17 cellular contexts compared by ENCODE assay signal in the genomic region with DNA sequence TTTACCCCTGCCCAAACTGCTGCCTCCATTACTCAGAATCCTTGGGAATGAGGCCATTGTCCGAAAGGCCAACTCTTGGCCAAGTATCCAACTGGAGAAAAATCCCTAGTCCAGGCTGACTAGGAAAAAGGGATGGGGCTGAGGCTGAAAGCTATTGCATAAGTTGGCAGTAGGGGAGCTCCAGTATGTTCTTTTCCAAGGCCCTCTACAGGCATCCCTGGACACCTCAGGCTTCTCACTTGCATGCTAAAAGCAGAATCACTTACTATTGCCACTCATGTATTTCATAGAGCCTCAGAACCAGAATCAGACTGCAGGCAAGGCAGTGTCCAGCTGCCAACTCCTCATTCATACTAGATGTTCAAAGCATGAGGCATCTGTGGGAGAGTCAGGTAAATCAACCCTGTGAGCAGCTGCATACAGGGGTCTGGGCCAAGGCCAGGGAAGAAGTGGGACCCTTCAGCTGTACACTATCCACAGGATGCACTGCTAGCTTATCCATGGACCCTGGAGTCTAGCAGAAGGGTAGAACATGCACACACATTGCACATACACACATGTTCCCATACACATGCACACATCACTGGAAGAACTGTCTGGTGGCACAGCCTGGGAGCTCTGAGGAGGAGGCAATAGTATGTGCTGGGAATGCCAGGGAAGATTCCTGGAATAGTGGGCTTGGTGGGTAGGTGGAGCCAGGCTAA.
DNase-seq lines count a peak whose midpoint lies in the region; TF ChIP-seq lines count a peak whose summit lies in the region.
"Had no signal": no experiment of that assay in that cellular context is flagged by ENCODE, and none has a peak within 500 bp of the region (broad histone marks: within the 10 kb centered on the region; RNA-seq: fewer than 3 reads in every experiment).

No MANE protein-coding gene starts in this region.

- DNase-seq in NCI-H510A treated with DMSO at 0.1 percent for 48 hours (lab: John Stamatoyannopoulos, UW) (peak; percentile 56), NCI-H510A (lab: John Stamatoyannopoulos, UW) (no peak), M059J (ENCODE audit: low read depth) (peak; percentile 32), endodermal cell (no peak), prostate gland (ENCODE audit: low spot score) (peak; percentile 1), AML-193 (lab: John Stamatoyannopoulos, UW) (no peak), iPS-NIHi7 (ENCODE audit: extremely low spot score) (no peak), NCI-H1105 treated with DMSO at 0.1 percent for 48 hours (lab: John Stamatoyannopoulos, UW) (no peak)
- DNase-seq: BE2C, IMR-90, NCI-H1694 treated with DMSO at 0.1 percent for 48 hours, NCI-H2227 treated with DMSO at 0.1 percent for 48 hours, PC-3, Right ventricle myocardium superior had no signal

- intact Hi-C loops in prostate gland (cut with DNase I) = no loop called here

- H3K27me3 ChIP-seq in endodermal cell (ENCODE audit: control insufficient read depth, insufficient read depth, low read length, poor library complexity, severe bottlenecking) (peaks cover 15% of the 10 kb centered on the region), prostate gland (replicated peaks; ENCODE audit: insufficient read depth) (no peaks in the 10 kb centered on the region)
- H3K27me3 ChIP-seq: BE2C had no signal

- H3K4me1 ChIP-seq in endodermal cell (ENCODE audit: control insufficient read depth, insufficient read depth, low read length) (no peaks in the 10 kb centered on the region), prostate gland (replicated peaks) (no peaks in the 10 kb centered on the region)
- H3K4me1 ChIP-seq: A549, BE2C, HAP-1 had no signal

- H3K4me3 Mint-ChIP-seq in endodermal cell = no peak overlapping the region

- no peak overlapping the region for H3K4me3 ChIP-seq in endodermal cell (ENCODE audit: low read length)
- H3K4me3 ChIP-seq in prostate gland = no peak overlapping the region
- H3K4me3 ChIP-seq: A549, HAP-1 had no signal

- no peak overlapping the region for H3K27ac Mint-ChIP-seq in endodermal cell

- TF ChIP-seq CTCF in endodermal cell (conservative IDR thresholded peaks at IDR 0.05) (peak; percentile 32), prostate gland (IDR thresholded peaks at IDR 0.05) (no peak)

- H3K36me3 ChIP-seq in endodermal cell (ENCODE audit: control insufficient read depth, insufficient read depth, low read length) (no peaks in the 10 kb centered on the region), prostate gland (no peaks in the 10 kb centered on the region)
- H3K36me3 ChIP-seq: BE2C, HAP-1 had no signal

- H3K9me3 ChIP-seq in endodermal cell (ENCODE audit: control insufficient read depth, low read length) (no peaks in the 10 kb centered on the region), prostate gland (no peaks in the 10 kb centered on the region)
- H3K9me3 ChIP-seq: A549, BE2C, HAP-1 had no signal

- no peaks in the 10 kb centered on the region for H3K9me3 Mint-ChIP-seq in endodermal cell

- TF ChIP-seq POLR2A in prostate gland (IDR thresholded peaks at IDR 0.05) = no peak

- H3K27me3 Mint-ChIP-seq in endodermal cell (ENCODE audit: insufficient read depth) = peaks cover 19% of the 10 kb centered on the region

- H3K27ac ChIP-seq in endodermal cell (ENCODE audit: low read depth, low read length) = no peak overlapping the region
- H3K27ac ChIP-seq in prostate gland = no peak overlapping the region
- H3K27ac ChIP-seq: A549, KMS-11 had no signal

- no peaks in the 10 kb centered on the region for H3K4me1 Mint-ChIP-seq in endodermal cell

- H3K9ac ChIP-seq in endodermal cell (ENCODE audit: extremely low read depth, low read length, poor library complexity, severe bottlenecking) = no peak overlapping the region
- H3K9ac ChIP-seq: KMS-11 had no signal

- 86% methylated on average over 1 of the region's 1 CpG for WGBS in endodermal cell (ENCODE audit: insufficient coverage in 1 of 2, insufficient read length in 1 of 2), 2 experiments
- WGBS in prostate gland = 90% methylated on average over 1 of the region's 1 CpG

- no peaks in the 10 kb centered on the region for H3K36me3 Mint-ChIP-seq in endodermal cell (ENCODE audit: low read depth)

Comparison
In these comparisons a context has a peak if more than half of its experiments do, and no peak if none do; other contexts are left out.
1. DNase-seq: peak in NCI-H510A treated with DMSO at 0.1 percent for 48 hours (single experiment), M059J (single experiment) and prostate gland (single experiment); none in NCI-H510A (single experiment), endodermal cell (single experiment), AML-193 (0 of 2), iPS-NIHi7 (single experiment) and NCI-H1105 treated with DMSO at 0.1 percent for 48 hours (single experiment).